11 cellular contexts compared by ENCODE assay signal in genomic region chr19:46926201-46927071, GRCh38.
DNase-seq lines count a peak whose midpoint lies in the region; TF ChIP-seq lines count a peak whose summit lies in the region.
"Had no signal": no experiment of that assay in that cellular context is flagged by ENCODE, and none has a peak within 500 bp of the region (broad histone marks: within the 10 kb centered on the region; RNA-seq: fewer than 3 reads in every experiment).

No MANE protein-coding gene starts in this region.

- peaks cover 56% of the 10 kb centered on the region for H3K4me1 Mint-ChIP-seq in activated naive CD4-positive, alpha-beta T cell treated with anti-CD3 and anti-CD28 coated beads, Interleukin-2, amount 50 U/mL, for 24 hours
- H3K4me1 Mint-ChIP-seq in brain (peaks cover 91% of the 10 kb centered on the region), immature natural killer cell (peaks cover 60 to 74% of the 10 kb centered on the region in 2 donors), type B pancreatic cell (ENCODE audit: unreplicated experiment) (peaks cover 39% of the 10 kb centered on the region)

- peak overlapping the region; percentile 63 for H3K27ac Mint-ChIP-seq in activated naive CD4-positive, alpha-beta T cell treated with anti-CD3 and anti-CD28 coated beads, Interleukin-2, amount 50 U/mL, for 24 hours
- H3K27ac Mint-ChIP-seq in brain, result peak overlapping the region; percentile 31 to 93 (median 86)
- peak overlapping the region; percentile 8 to 78 (median 41) for H3K27ac Mint-ChIP-seq in immature natural killer cell
- peak overlapping the region; percentile 3 for H3K27ac Mint-ChIP-seq in type B pancreatic cell

- TF ChIP-seq CTCF in brain (conservative IDR thresholded peaks at IDR 0.05) (no peak), type B pancreatic cell (conservative IDR thresholded peaks at IDR 0.05) (no peak)

- H3K36me3 Mint-ChIP-seq in activated naive CD4-positive, alpha-beta T cell treated with anti-CD3 and anti-CD28 coated beads, Interleukin-2, amount 50 U/mL, for 24 hours, result peaks cover 10% of the 10 kb centered on the region
- peaks cover 15% of the 10 kb centered on the region for H3K36me3 Mint-ChIP-seq in brain
- peaks cover 7 to 15% (median 7%) of the 10 kb centered on the region in 3 donors for H3K36me3 Mint-ChIP-seq in immature natural killer cell
- peaks cover 18% of the 10 kb centered on the region for H3K36me3 Mint-ChIP-seq in type B pancreatic cell

- H3K4me3 Mint-ChIP-seq in activated naive CD4-positive, alpha-beta T cell treated with anti-CD3 and anti-CD28 coated beads, Interleukin-2, amount 50 U/mL, for 24 hours, result no peak overlapping the region
- H3K4me3 Mint-ChIP-seq in brain (peak overlapping the region; percentile 26 to 82 (median 76)), immature natural killer cell (peak overlapping the region in 1 of 5 donors; percentile 57), type B pancreatic cell (no peak overlapping the region)

- H3K9me3 Mint-ChIP-seq in activated naive CD4-positive, alpha-beta T cell treated with anti-CD3 and anti-CD28 coated beads, Interleukin-2, amount 50 U/mL, for 24 hours, result no peaks in the 10 kb centered on the region
- no peaks in the 10 kb centered on the region for H3K9me3 Mint-ChIP-seq in brain
- no peaks in the 10 kb centered on the region for H3K9me3 Mint-ChIP-seq in immature natural killer cell
- no peaks in the 10 kb centered on the region for H3K9me3 Mint-ChIP-seq in type B pancreatic cell

- H3K27me3 Mint-ChIP-seq in activated naive CD4-positive, alpha-beta T cell treated with anti-CD3 and anti-CD28 coated beads, Interleukin-2, amount 50 U/mL, for 24 hours, result no peaks in the 10 kb centered on the region
- H3K27me3 Mint-ChIP-seq in brain (no peaks in the 10 kb centered on the region), immature natural killer cell (ENCODE audit: low read depth in 3 of 3) (peaks cover 0 to 1% (median 0%) of the 10 kb centered on the region in 3 donors), type B pancreatic cell (no peaks in the 10 kb centered on the region)

- DNase-seq in activated naive CD4-positive, alpha-beta T cell treated with anti-CD3 and anti-CD28 coated beads, Interleukin-2, amount 50 U/mL, for 16 hours, result no peak
- no peak for DNase-seq in immature natural killer cell
- no peak for DNase-seq in type B pancreatic cell (ENCODE audit: extremely low spot score, unreplicated experiment)
- no peak for DNase-seq in NCI-H1092 (lab: John Stamatoyannopoulos, UW)
- no peak for DNase-seq in NCI-H2227 (lab: John Stamatoyannopoulos, UW; ENCODE audit: unreplicated experiment)
- DNase-seq in germinal center (ENCODE audit: low spot score), result no peak
- DNase-seq: activated effector memory CD4-positive, alpha-beta T cell treated with anti-CD3 and anti-CD28 coated beads, Interleukin-2, amount 50 U/mL, for 16 hours; NCI-H2081; uterus had no signal

Comparison
In these comparisons a context has a peak if more than half of its experiments do, and no peak if none do; other contexts are left out.
1. H3K27ac Mint-ChIP-seq: peak in every context shown above with its lines; median percentile 86 in brain; 63 in activated naive CD4-positive, alpha-beta T cell treated with anti-CD3 and anti-CD28 coated beads, Interleukin-2, amount 50 U/mL, for 24 hours; 41 in immature natural killer cell; 3 in type B pancreatic cell.
2. H3K4me3 Mint-ChIP-seq: peak in brain (5 of 5); none in activated naive CD4-positive, alpha-beta T cell treated with anti-CD3 and anti-CD28 coated beads, Interleukin-2, amount 50 U/mL, for 24 hours (single experiment) and type B pancreatic cell (single experiment).